Comparison of ENCODE assay signal across 8 cellular contexts in the genomic region with DNA sequence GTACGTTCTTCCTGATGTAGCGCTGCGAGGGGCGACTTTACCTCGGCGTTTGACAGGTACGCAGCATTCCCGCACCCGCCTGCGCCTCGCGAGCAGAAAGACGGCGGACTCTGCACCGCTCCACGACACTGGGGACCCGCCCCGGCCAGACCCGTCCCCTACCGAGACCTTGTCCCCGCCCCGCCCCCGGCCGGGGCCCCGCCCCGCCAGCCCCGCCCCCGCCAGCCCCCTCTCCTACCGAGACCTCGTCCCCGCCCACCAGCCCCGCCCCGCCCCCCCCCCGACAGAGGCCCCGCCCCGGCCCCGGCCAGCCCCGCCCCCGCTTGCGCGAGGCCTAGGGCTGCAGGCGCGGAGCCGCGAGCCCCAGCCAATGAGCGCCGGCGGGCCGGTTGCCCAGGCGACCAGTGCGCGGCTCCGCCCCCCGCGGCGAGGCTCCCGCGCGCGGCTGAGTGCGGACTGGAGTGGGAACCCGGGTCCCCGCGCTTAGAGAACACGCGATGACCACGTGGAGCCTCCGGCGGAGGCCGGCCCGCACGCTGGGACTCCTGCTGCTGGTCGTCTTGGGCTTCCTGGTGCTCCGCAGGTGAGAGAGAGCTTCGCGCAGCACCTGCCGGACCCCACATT. TPM values are rescaled to one million over a fixed set of nuclear protein-coding genes. Genes with fewer than 3 reads are reported as not detected.
DNase-seq lines count a peak whose midpoint lies in the region; ATAC-seq lines count a peak whose summit lies in the region.

A gene with protein sequence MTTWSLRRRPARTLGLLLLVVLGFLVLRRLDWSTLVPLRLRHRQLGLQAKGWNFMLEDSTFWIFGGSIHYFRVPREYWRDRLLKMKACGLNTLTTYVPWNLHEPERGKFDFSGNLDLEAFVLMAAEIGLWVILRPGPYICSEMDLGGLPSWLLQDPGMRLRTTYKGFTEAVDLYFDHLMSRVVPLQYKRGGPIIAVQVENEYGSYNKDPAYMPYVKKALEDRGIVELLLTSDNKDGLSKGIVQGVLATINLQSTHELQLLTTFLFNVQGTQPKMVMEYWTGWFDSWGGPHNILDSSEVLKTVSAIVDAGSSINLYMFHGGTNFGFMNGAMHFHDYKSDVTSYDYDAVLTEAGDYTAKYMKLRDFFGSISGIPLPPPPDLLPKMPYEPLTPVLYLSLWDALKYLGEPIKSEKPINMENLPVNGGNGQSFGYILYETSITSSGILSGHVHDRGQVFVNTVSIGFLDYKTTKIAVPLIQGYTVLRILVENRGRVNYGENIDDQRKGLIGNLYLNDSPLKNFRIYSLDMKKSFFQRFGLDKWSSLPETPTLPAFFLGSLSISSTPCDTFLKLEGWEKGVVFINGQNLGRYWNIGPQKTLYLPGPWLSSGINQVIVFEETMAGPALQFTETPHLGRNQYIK (plus strand): TSS at position 424 of the 624 bp plus-strand sequence. CDS start 74 bp downstream, at position 498.

- no peaks in the 10 kb centered on the region for H3K36me3 ChIP-seq in H7 (replicated peaks; ENCODE audit: control insufficient read depth, insufficient read depth, low read length)

- H3K4me1 Mint-ChIP-seq in central memory CD8-positive, alpha-beta T cell: peaks cover 18% of the 10 kb centered on the region

- peak within 1 kb of the TSS; percentile 74 for H3K4me3 ChIP-seq in H7 (ENCODE audit: insufficient read depth, low read depth, low read length)

- DNase-seq in DMS53 treated with DMSO at 0.1 percent for 48 hours (lab: John Stamatoyannopoulos, UW; ENCODE audit: unreplicated experiment) (peak; percentile 56), H7 (peak; percentile 100), NCI-H1417 treated with DMSO at 0.1 percent for 48 hours (lab: John Stamatoyannopoulos, UW) (peak; percentile 40), left lobe of liver (ENCODE audit: low spot score) (peak; percentile 81), SHP77 (lab: John Stamatoyannopoulos, UW) (no peak)
- peak; percentile 73 for DNase-seq in activated CD4-positive, alpha-beta T cell treated with anti-CD3 and anti-CD28 coated beads for 1 hour
- DNase-seq in central memory CD8-positive, alpha-beta T cell (ENCODE audit: low spot score in 2 of 2): peak; percentile 51 to 64
- DNase-seq in stimulated activated CD4-positive, alpha-beta T cell treated with anti-CD3 and anti-CD28 coated beads, Interleukin-1b, Interleukin-23, amount 100 ng/mL, for 4 hours (ENCODE audit: low read depth in 2 of 2): peak; percentile 73 to 78

- H3K4me3 Mint-ChIP-seq in central memory CD8-positive, alpha-beta T cell: peak within 1 kb of the TSS; percentile 80

- peaks cover 23% of the 10 kb centered on the region for H3K27me3 ChIP-seq in H7 (ENCODE audit: control insufficient read depth, insufficient read depth, low read length)

- H3K27me3 Mint-ChIP-seq in central memory CD8-positive, alpha-beta T cell: no peaks in the 10 kb centered on the region

- H3K27ac Mint-ChIP-seq in central memory CD8-positive, alpha-beta T cell (ENCODE audit: low read depth): peak within 1 kb of the TSS; percentile 64

- peak; percentile 90 for ATAC-seq in central memory CD8-positive, alpha-beta T cell (replicated peaks; ENCODE audit: extremely low read depth, poor library complexity, severe bottlenecking)
- peak; percentile 92 for ATAC-seq in left lobe of liver

- no peaks in the 10 kb centered on the region for H3K9me3 Mint-ChIP-seq in central memory CD8-positive, alpha-beta T cell

- peaks cover 2% of the 10 kb centered on the region for H3K36me3 Mint-ChIP-seq in central memory CD8-positive, alpha-beta T cell (ENCODE audit: insufficient read depth)

RNA-seq across cellular contexts. Expression of the gene that starts here (rescaled TPM):
- total RNA-seq in H7 (2014; rRNA removed; shearing (Covaris generic)): 3.7 and 4.1 TPM in 2 replicates
- 0.48 TPM for total RNA-seq in left lobe of liver

Comparison
In these comparisons a context has a peak if more than half of its experiments do, and no peak if none do; other contexts are left out.
1. Peak in DNase-seq and ATAC-seq in left lobe of liver; RNA of the gene not detected or under 1 TPM.
2. DNase-seq: peak in DMS53 treated with DMSO at 0.1 percent for 48 hours (single experiment), H7 (single experiment), NCI-H1417 treated with DMSO at 0.1 percent for 48 hours (single experiment), activated CD4-positive, alpha-beta T cell treated with anti-CD3 and anti-CD28 coated beads for 1 hour (single experiment), central memory CD8-positive, alpha-beta T cell (2 of 2) and stimulated activated CD4-positive, alpha-beta T cell treated with anti-CD3 and anti-CD28 coated beads, Interleukin-1b, Interleukin-23, amount 100 ng/mL, for 4 hours (2 of 2); none in SHP77 (0 of 2).